1 cellular context compared by ENCODE assay signal in the genomic region with DNA sequence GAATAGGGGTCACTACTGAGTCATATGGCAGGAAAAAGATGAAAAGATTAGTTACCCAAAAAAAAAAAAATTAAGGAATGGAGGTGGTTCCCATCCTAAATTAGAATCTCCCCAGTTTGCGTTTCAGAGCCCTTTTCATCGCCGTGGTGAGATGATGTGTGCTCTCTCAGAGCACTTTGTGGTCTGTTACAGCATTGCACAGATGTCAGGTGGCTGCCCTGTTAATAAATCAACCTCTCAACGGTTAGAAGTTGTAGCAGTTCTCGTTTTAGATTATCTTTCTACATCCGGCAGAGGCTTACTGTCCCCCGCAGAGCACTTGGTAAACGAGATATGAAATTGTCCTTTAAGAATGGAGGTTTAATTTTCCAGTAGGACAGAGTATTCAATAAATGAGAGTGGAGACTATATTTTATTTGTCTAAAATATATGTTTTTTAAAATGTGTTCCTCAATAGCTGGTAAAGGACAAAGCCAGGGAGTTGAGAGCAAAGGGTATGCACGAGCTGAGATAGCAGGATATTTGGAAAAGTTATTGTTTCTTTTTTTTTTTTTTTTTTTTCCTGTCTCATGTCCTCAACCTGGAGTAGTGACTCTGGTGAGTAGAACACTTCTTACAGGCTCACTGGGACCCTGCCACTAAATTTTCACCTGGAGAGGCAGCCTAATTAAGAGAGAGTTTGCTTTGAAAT.
TF ChIP-seq lines count a peak whose summit lies in the region.

No MANE protein-coding gene starts in this region.

TF ChIP-seq in HepG2, 621 proteins besides CTCF, POLR2A, EP300 and RAD21 (continued from another document):
- TF ChIP-seq, protein P1, sequence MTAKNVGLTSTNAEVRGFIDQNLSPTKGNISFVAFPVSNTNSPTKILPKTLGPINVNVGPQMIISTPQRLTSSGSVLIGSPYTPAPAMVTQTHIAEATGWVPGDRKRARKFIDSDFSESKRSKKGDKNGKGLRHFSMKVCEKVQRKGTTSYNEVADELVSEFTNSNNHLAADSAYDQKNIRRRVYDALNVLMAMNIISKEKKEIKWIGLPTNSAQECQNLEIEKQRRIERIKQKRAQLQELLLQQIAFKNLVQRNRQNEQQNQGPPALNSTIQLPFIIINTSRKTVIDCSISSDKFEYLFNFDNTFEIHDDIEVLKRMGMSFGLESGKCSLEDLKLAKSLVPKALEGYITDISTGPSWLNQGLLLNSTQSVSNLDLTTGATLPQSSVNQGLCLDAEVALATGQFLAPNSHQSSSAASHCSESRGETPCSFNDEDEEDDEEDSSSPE (CRISPR knock-in tag; IDR thresholded peaks at IDR 0.05), result no peak
- no peak for TF ChIP-seq KLF9 (CRISPR knock-in tag; IDR thresholded peaks at IDR 0.05; ENCODE audit: low read depth)
- TF ChIP-seq RFX3 (CRISPR knock-in tag; IDR thresholded peaks at IDR 0.05), result no peak
- TF ChIP-seq GZF1 (CRISPR knock-in tag; IDR thresholded peaks at IDR 0.05), result no peak
- no peak for TF ChIP-seq ZNF460 (CRISPR knock-in tag; IDR thresholded peaks at IDR 0.05; ENCODE audit: borderline replicate concordance)
- TF ChIP-seq IKZF1 (IDR thresholded peaks at IDR 0.05), result no peak
